In the genomic region with DNA sequence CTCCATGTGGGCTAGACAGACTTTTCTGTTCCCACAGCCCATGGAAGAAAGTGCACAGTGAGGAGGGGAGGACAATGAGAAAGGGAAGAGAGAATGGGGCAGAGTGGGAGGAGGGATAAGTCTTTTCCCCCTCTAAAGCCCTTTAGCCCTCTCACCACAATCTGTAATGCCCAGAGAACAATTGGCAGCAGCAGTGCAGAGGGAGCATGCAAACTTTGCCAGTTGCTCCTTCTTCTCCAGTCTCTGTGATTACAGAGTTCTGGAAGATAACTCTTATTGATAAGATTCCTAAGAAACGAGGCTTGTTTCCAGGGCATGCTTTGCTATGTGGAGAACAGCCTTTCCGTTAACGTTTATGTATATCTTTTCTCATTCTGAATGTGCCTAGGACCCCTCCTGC, we compare ENCODE assay signal across 26 cellular contexts.
"Had no signal": no experiment of that assay in that cellular context is flagged by ENCODE, and none has a peak within 500 bp of the region (broad histone marks: within the 10 kb centered on the region; RNA-seq: fewer than 3 reads in every experiment).

No MANE protein-coding gene starts in this region.

- H3K4me3 ChIP-seq: breast epithelium, heart left ventricle, left lung, lung, pancreas, prostate gland, skin epidermis, thoracic aorta, upper lobe of left lung had no signal

- H3K36me3 ChIP-seq: breast epithelium, heart left ventricle, left lung, pancreas, prostate gland, thoracic aorta, upper lobe of left lung had no signal

- H3K27ac ChIP-seq: breast epithelium, heart left ventricle, left lung, pancreas, prostate gland, skin epidermis, thoracic aorta, upper lobe of left lung had no signal

- H3K4me1 ChIP-seq: breast epithelium, heart left ventricle, left lung, pancreas, prostate gland, upper lobe of left lung had no signal

- DNase-seq: activated CD4-positive, alpha-beta memory T cell treated with anti-CD3 and anti-CD28 coated beads, Interleukin-2, amount 10 ng/mL, durations not matched to agents 7 days and 5 days; activated CD4-positive, alpha-beta T cell treated with anti-CD3 and anti-CD28 coated beads for 1 hour; activated CD4-positive, alpha-beta T cell treated with anti-CD3 and anti-CD28 coated beads, Interleukin-2, amount 10 ng/mL, durations not matched to agents 7 days and 5 days; activated gamma-delta T cell treated with Interleukin-2 at 50 U/mL for 16 hours; activated naive CD4-positive, alpha-beta T cell treated with anti-CD3 and anti-CD28 coated beads, Interleukin-2, amount 50 U/mL, for 16 hours; activated T-cell treated with anti-CD3 and anti-CD28 coated beads, Interleukin-2, amount 50 U/mL, for 4 hours; amniotic stem cell; effector CD8-positive, alpha-beta T cell; heart left ventricle; left lung; midbrain; naive thymus-derived CD4-positive, alpha-beta T cell; nucleus accumbens; pancreas; retina; stimulated activated CD4-positive, alpha-beta T cell treated with anti-CD3 and anti-CD28 coated beads, Interleukin-4, amount 100 ng/mL, for 24 hours; T-helper 17 cell; upper lobe of left lung had no signal

- ATAC-seq: activated T-helper 17 cell treated with anti-CD3 and anti-CD28 coated beads, Interleukin-2, amount 50 U/mL, for 72 hours; heart left ventricle; left lung; naive thymus-derived CD4-positive, alpha-beta T cell; pancreas; sciatic nerve; T-helper 17 cell; WTC11 had no signal

- H3K27me3 ChIP-seq: breast epithelium, heart left ventricle, left lung, pancreas, upper lobe of left lung had no signal

- H3K9me3 ChIP-seq: breast epithelium, heart left ventricle, left lung, pancreas, prostate gland, thoracic aorta, upper lobe of left lung had no signal
